30 cellular contexts compared by ENCODE assay signal in genomic region chr14:68596701-68597100, GRCh38.
A peak's percentile ranks its signal among the peaks of the same experiment; 100 is the strongest.
DNase-seq lines count a peak whose midpoint lies in the region; ATAC-seq and TF ChIP-seq lines count a peak whose summit lies in the region.
"Had no signal": no experiment of that assay in that cellular context is flagged by ENCODE, and none has a peak within 500 bp of the region (broad histone marks: within the 10 kb centered on the region; RNA-seq: fewer than 3 reads in every experiment).

No MANE protein-coding gene starts in this region.

- H2AFZ ChIP-seq in neuronal stem cell (ENCODE audit: low read length), result no peak overlapping the region

- 47 to 50% methylated on average over 10 of the region's 10 CpGs for WGBS in body of pancreas, 2 donors
- WGBS in neuronal stem cell (ENCODE audit: extremely low coverage in 2 of 2, insufficient read length in 2 of 2, insufficient replicate concordance in 1 of 2), 2 donors, result no CpG with 5 or more reads among the region's 10 CpGs
- WGBS in suprapubic skin, result 81% methylated on average over 10 of the region's 10 CpGs

- H3K4me3 ChIP-seq in body of pancreas (no peak overlapping the region), neuronal stem cell (ENCODE audit: low read length in 2 of 2) (no peak overlapping the region), suprapubic skin (no peak overlapping the region)
- H3K4me3 ChIP-seq: adrenal gland, Peyer's patch, prostate gland, SJSA1 had no signal

- no peak overlapping the region for H3K27ac Mint-ChIP-seq in T-helper 2 cell treated with Interferon-gamma antibody and Interleukin-4, amounts not matched to agents 5 μg/mL and 100 μg/mL, for 36 hours
- H3K27ac Mint-ChIP-seq: activated naive CD4-positive, alpha-beta T cell treated with anti-CD3 and anti-CD28 coated beads for 36 hours; activated T-helper 1 cell treated with anti-CD3 and anti-CD28 coated beads, Interleukin-12 subunit alpha, Interleukin-12 subunit beta, Interleukin-2, Interleukin-4 antibody, amounts not matched to agents 30 ng/mL and 10 ng/mL and 1 ng/mL, durations not matched to agents 14 hours and 24 hours and 36 hours; stimulated activated naive CD8-positive, alpha-beta T cell treated with anti-CD3 and anti-CD28 coated beads, Interleukin-15, Interleukin-2, amounts not matched to agents 100 ng/mL and 50 ng/mL, for 24 hours; T-cell had no signal

- H3K9ac ChIP-seq in neuronal stem cell (ENCODE audit: low read depth, low read length, poor library complexity), result no peak overlapping the region

- no peak overlapping the region for H2BK12ac ChIP-seq in neuronal stem cell (ENCODE audit: low read length)

- H3K9me3 Mint-ChIP-seq in T-helper 2 cell treated with Interferon-gamma antibody and Interleukin-4, amounts not matched to agents 5 μg/mL and 100 μg/mL, for 36 hours, result peaks cover 3% of the 10 kb centered on the region
- H3K9me3 Mint-ChIP-seq: activated naive CD4-positive, alpha-beta T cell treated with anti-CD3 and anti-CD28 coated beads for 36 hours; activated T-helper 1 cell treated with anti-CD3 and anti-CD28 coated beads, Interleukin-12 subunit alpha, Interleukin-12 subunit beta, Interleukin-2, Interleukin-4 antibody, amounts not matched to agents 30 ng/mL and 10 ng/mL and 1 ng/mL, durations not matched to agents 14 hours and 24 hours and 36 hours; stimulated activated naive CD8-positive, alpha-beta T cell treated with anti-CD3 and anti-CD28 coated beads, Interleukin-15, Interleukin-2, amounts not matched to agents 100 ng/mL and 50 ng/mL, for 24 hours; T-cell; type B pancreatic cell had no signal

- DNase-seq in NCI-H524 (lab: John Stamatoyannopoulos, UW), result peak; percentile 69 to 91
- peak; percentile 85 to 93 (median 90) for DNase-seq in body of pancreas
- no peak for DNase-seq in neuronal stem cell (ENCODE audit: low spot score)
- peak; percentile 53 to 65 for DNase-seq in suprapubic skin (ENCODE audit: low spot score in 2 of 2)
- no peak for DNase-seq in T-helper 2 cell treated with Interferon-gamma antibody and Interleukin-4, amounts not matched to agents 5 μg/mL and 100 μg/mL, for 36 hours (ENCODE audit: low spot score)
- DNase-seq in activated CD8-positive, alpha-beta memory T cell treated with anti-CD3 and anti-CD28 coated beads for 24 hours, result no peak
- no peak for DNase-seq in activated CD4-positive, alpha-beta T cell treated with anti-CD3 and anti-CD28 coated beads, Interleukin-2, amount 50 U/mL, for 1 hour
- DNase-seq: activated CD4-positive, alpha-beta T cell treated with anti-CD3 and anti-CD28 coated beads, Interleukin-2, amount 50 U/mL, for 4 hours; activated CD4-positive, CD25-positive, alpha-beta regulatory T cell; activated CD8-positive, alpha-beta memory T cell treated with anti-CD3 and anti-CD28 coated beads, Interleukin-2, amount 50 U/mL, for 4 hours; activated naive CD4-positive, alpha-beta T cell treated with anti-CD3 and anti-CD28 coated beads for 36 hours; adrenal gland; brain microvascular endothelial cell; Calu3; DND-41; effector CD4-positive, alpha-beta T cell; glutamatergic neuron; Karpas-422; kidney glomerular epithelial cell; MV-4-11; NCI-H146; Peyer's patch; T-cell had no signal

- H2BK15ac ChIP-seq in neuronal stem cell (ENCODE audit: low read length), result no peak overlapping the region

- H3K36me3 ChIP-seq in body of pancreas (replicated peaks in 1 of 2; ENCODE audit: insufficient read depth in 1 of 2, low read depth in 2 of 2), result no peaks in the 10 kb centered on the region
- no peaks in the 10 kb centered on the region for H3K36me3 ChIP-seq in neuronal stem cell (replicated peaks in 1 of 2; ENCODE audit: control insufficient read depth in 2 of 2, insufficient read depth in 2 of 2, low read length in 2 of 2)
- no peaks in the 10 kb centered on the region for H3K36me3 ChIP-seq in suprapubic skin
- H3K36me3 ChIP-seq: adrenal gland, brain microvascular endothelial cell, Peyer's patch, prostate gland, SJSA1 had no signal

- TF ChIP-seq EP300 in suprapubic skin (IDR thresholded peaks at IDR 0.05), result no peak

- H3K14ac ChIP-seq in neuronal stem cell (ENCODE audit: low read length), result peak overlapping the region; percentile 31

- no peaks in the 10 kb centered on the region for H3K27me3 Mint-ChIP-seq in T-helper 2 cell treated with Interferon-gamma antibody and Interleukin-4, amounts not matched to agents 5 μg/mL and 100 μg/mL, for 36 hours (ENCODE audit: low read depth)
- H3K27me3 Mint-ChIP-seq: stimulated activated naive CD8-positive, alpha-beta T cell treated with anti-CD3 and anti-CD28 coated beads, Interleukin-15, Interleukin-2, amounts not matched to agents 100 ng/mL and 50 ng/mL, for 24 hours; T-cell; type B pancreatic cell had no signal

- peaks cover 5% of the 10 kb centered on the region for H3K4me1 Mint-ChIP-seq in T-helper 2 cell treated with Interferon-gamma antibody and Interleukin-4, amounts not matched to agents 5 μg/mL and 100 μg/mL, for 36 hours (ENCODE audit: low read depth)

- H3K18ac ChIP-seq in neuronal stem cell (ENCODE audit: low read length), result peak overlapping the region; percentile 21

- no peaks in the 10 kb centered on the region for H3K79me1 ChIP-seq in neuronal stem cell (ENCODE audit: low read depth, low read length)

- no peak overlapping the region for H3K23ac ChIP-seq in neuronal stem cell (ENCODE audit: low read depth, low read length, poor library complexity)

- H3K4me1 ChIP-seq in body of pancreas (peaks cover 54% of the 10 kb centered on the region), neuronal stem cell (ENCODE audit: control insufficient read depth in 2 of 2, insufficient read depth in 1 of 2, low read depth in 1 of 2, low read length in 2 of 2) (peaks cover 16 to 32% of the 10 kb centered on the region in 2 donors), suprapubic skin (peaks cover 25% of the 10 kb centered on the region)

- no peak overlapping the region for H2BK120ac ChIP-seq in neuronal stem cell (ENCODE audit: low read depth, low read length)

- intact Hi-C loops in body of pancreas (cut with DNase I), result no loop called here

- no peak overlapping the region for H2BK5ac ChIP-seq in neuronal stem cell (ENCODE audit: low read length)

- TF ChIP-seq POLR2A in body of pancreas (IDR thresholded peaks at IDR 0.05) (peak; percentile 79 to 93 (median 91)), suprapubic skin (IDR thresholded peaks at IDR 0.05) (no peak)

- peak; percentile 68 for ATAC-seq in body of pancreas
- ATAC-seq: T-cell had no signal

- H2AK5ac ChIP-seq in neuronal stem cell (ENCODE audit: low read depth, low read length), result no peak overlapping the region

- no peak overlapping the region for H4K8ac ChIP-seq in neuronal stem cell (ENCODE audit: low read depth, low read length)

- H3K9me3 ChIP-seq in body of pancreas (no peaks in the 10 kb centered on the region), neuronal stem cell (replicated peaks in 1 of 2; ENCODE audit: control insufficient read depth in 2 of 2, insufficient read depth in 1 of 2, low read depth in 1 of 2, low read length in 2 of 2) (no peaks in the 10 kb centered on the region), suprapubic skin (no peaks in the 10 kb centered on the region)
- H3K9me3 ChIP-seq: adrenal gland, Peyer's patch, prostate gland, SJSA1 had no signal

- H3K4me3 Mint-ChIP-seq in T-helper 2 cell treated with Interferon-gamma antibody and Interleukin-4, amounts not matched to agents 5 μg/mL and 100 μg/mL, for 36 hours, result no peak overlapping the region
- H3K4me3 Mint-ChIP-seq: activated naive CD4-positive, alpha-beta T cell treated with anti-CD3 and anti-CD28 coated beads for 36 hours; activated T-helper 1 cell treated with anti-CD3 and anti-CD28 coated beads, Interleukin-12 subunit alpha, Interleukin-12 subunit beta, Interleukin-2, Interleukin-4 antibody, amounts not matched to agents 30 ng/mL and 10 ng/mL and 1 ng/mL, durations not matched to agents 14 hours and 24 hours and 36 hours; CD14-positive monocyte; stimulated activated naive CD8-positive, alpha-beta T cell treated with anti-CD3 and anti-CD28 coated beads, Interleukin-15, Interleukin-2, amounts not matched to agents 100 ng/mL and 50 ng/mL, for 24 hours; T-cell; type B pancreatic cell had no signal

- TF ChIP-seq CTCF in body of pancreas (IDR thresholded peaks at IDR 0.05) (no peak), suprapubic skin (IDR thresholded peaks at IDR 0.05) (no peak)

- H3K27me3 ChIP-seq in body of pancreas (no peaks in the 10 kb centered on the region), neuronal stem cell (ENCODE audit: control insufficient read depth in 3 of 3, insufficient read depth in 3 of 3, low read depth in 1 of 3, low read length in 3 of 3) (no peaks in the 10 kb centered on the region), suprapubic skin (no peaks in the 10 kb centered on the region)
- H3K27me3 ChIP-seq: adrenal gland, brain microvascular endothelial cell, Peyer's patch, SJSA1 had no signal

- no peak overlapping the region for H3K4ac ChIP-seq in neuronal stem cell (ENCODE audit: low read length)

- H3K4me2 ChIP-seq in neuronal stem cell (ENCODE audit: insufficient read depth, low read length, poor library complexity, severe bottlenecking), result no peak overlapping the region

- H3K27ac ChIP-seq in body of pancreas, result peak overlapping the region; percentile 93 to 99 (median 95)
- H3K27ac ChIP-seq in neuronal stem cell (replicated peaks; ENCODE audit: low read length), result no peak overlapping the region
- H3K27ac ChIP-seq in suprapubic skin, result no peak overlapping the region
- H3K27ac ChIP-seq: adrenal gland, brain microvascular endothelial cell, epithelial cell of prostate, SJSA1 had no signal

- H4K91ac ChIP-seq in neuronal stem cell (ENCODE audit: low read depth, low read length, poor library complexity), result no peak overlapping the region

- no peaks in the 10 kb centered on the region for H3K36me3 Mint-ChIP-seq in T-helper 2 cell treated with Interferon-gamma antibody and Interleukin-4, amounts not matched to agents 5 μg/mL and 100 μg/mL, for 36 hours (ENCODE audit: low read depth)
- H3K36me3 Mint-ChIP-seq: T-cell had no signal

Comparison
In these comparisons a context has a peak if more than half of its experiments do, and no peak if none do; other contexts are left out.
1. DNase-seq: peak in NCI-H524 (2 of 2), body of pancreas (4 of 4) and suprapubic skin (2 of 2); none in neuronal stem cell (single experiment), T-helper 2 cell treated with Interferon-gamma antibody and Interleukin-4, amounts not matched to agents 5 μg/mL and 100 μg/mL, for 36 hours (single experiment), activated CD8-positive, alpha-beta memory T cell treated with anti-CD3 and anti-CD28 coated beads for 24 hours (single experiment) and activated CD4-positive, alpha-beta T cell treated with anti-CD3 and anti-CD28 coated beads, Interleukin-2, amount 50 U/mL, for 1 hour (single experiment).
2. H3K27ac ChIP-seq: peak in body of pancreas (4 of 4); none in neuronal stem cell (single experiment) and suprapubic skin (single experiment).
3. POLR2A ChIP-seq: peak in body of pancreas (3 of 3); none in suprapubic skin (0 of 2).